In genomic region chr1:166330096-166330495, GRCh38 we compare ENCODE assay signal across 35 cellular contexts.
"Had no signal": no experiment of that assay in that cellular context is flagged by ENCODE, and none has a peak within 500 bp of the region (broad histone marks: within the 10 kb centered on the region; RNA-seq: fewer than 3 reads in every experiment).

No MANE protein-coding gene starts in this region.

- H3K4me1 ChIP-seq: SJCRH30 had no signal

- H3K4me3 Mint-ChIP-seq: activated B cell treated with CpG ODN at 0.5 μM for 24 hours; activated CD8-positive, alpha-beta T cell treated with anti-CD3 and anti-CD28 coated beads for 36 hours; activated naive CD4-positive, alpha-beta T cell treated with anti-CD3 and anti-CD28 coated beads for 36 hours; activated naive CD8-positive, alpha-beta T cell; activated naive CD8-positive, alpha-beta T cell treated with anti-CD3 and anti-CD28 coated beads, Interleukin-2, amount 50 U/mL, for 24 hours; activated T-cell treated with anti-CD3 and anti-CD28 coated beads, Interleukin-2, amount 50 U/mL, for 72 hours; brain; T-helper 1 cell treated with Interleukin-12 subunit alpha and Interleukin-12 subunit beta and Interleukin-4 antibody, amounts not matched to agents 30 μg/mL and 1 μg/mL, for 36 hours; T-helper 2 cell treated with Interferon-gamma antibody and Interleukin-4, amounts not matched to agents 5 μg/mL and 100 μg/mL, for 36 hours had no signal

- DNase-seq: activated B cell treated with CpG ODN at 0.5 μM for 24 hours; activated CD4-positive, alpha-beta T cell treated with anti-CD3 and anti-CD28 coated beads for 4 hours; activated CD4-positive, alpha-beta T cell treated with anti-CD3 and anti-CD28 coated beads, Interleukin-2, amount 50 U/mL, for 4 hours; activated CD4-positive, CD25-positive, alpha-beta regulatory T cell treated with anti-CD3 and anti-CD28 coated beads, Interleukin-2, amount 50 U/mL, for 72 hours; activated CD8-positive, alpha-beta T cell treated with anti-CD3 and anti-CD28 coated beads for 36 hours; activated gamma-delta T cell treated with Interleukin-2 at 50 U/mL for 16 hours; activated naive CD4-positive, alpha-beta T cell treated with anti-CD3 and anti-CD28 coated beads for 36 hours; activated naive CD8-positive, alpha-beta T cell treated with anti-CD3 and anti-CD28 coated beads, Interleukin-2, amount 50 U/mL, for 24 hours; activated T-cell treated with anti-CD3 and anti-CD28 coated beads, Interleukin-2, amount 50 U/mL, for 1 hour; activated T-cell treated with anti-CD3 and anti-CD28 coated beads, Interleukin-2, amount 50 U/mL, for 72 hours; anterior cingulate cortex; caudate nucleus; cerebellar nuclear complex; Karpas-422; KBM-7; NCI-H1105; NCI-H1417 treated with DMSO at 0.1 percent for 48 hours; NCI-H187 treated with DMSO at 0.1 percent for 48 hours; NCI-H2081; NCI-H2227 treated with DMSO at 0.1 percent for 48 hours; NCI-H446; NCI-H510A treated with DMSO at 0.1 percent for 48 hours; NCI-H526 treated with DMSO at 0.1 percent for 48 hours; NCI-H774; SHP77 had no signal

- H3K36me3 ChIP-seq: SJCRH30 had no signal

- H3K4me1 Mint-ChIP-seq: activated B cell treated with CpG ODN at 0.5 μM for 24 hours; activated naive CD8-positive, alpha-beta T cell treated with anti-CD3 and anti-CD28 coated beads, Interleukin-2, amount 50 U/mL, for 24 hours; brain had no signal

- H3K9me3 ChIP-seq: SJCRH30 had no signal

- H3K9me3 Mint-ChIP-seq: activated B cell treated with CpG ODN at 0.5 μM for 24 hours; activated CD8-positive, alpha-beta T cell treated with anti-CD3 and anti-CD28 coated beads for 36 hours; activated naive CD4-positive, alpha-beta T cell treated with anti-CD3 and anti-CD28 coated beads for 36 hours; activated naive CD8-positive, alpha-beta T cell treated with anti-CD3 and anti-CD28 coated beads, Interleukin-2, amount 50 U/mL, for 24 hours; activated T-cell treated with anti-CD3 and anti-CD28 coated beads, Interleukin-2, amount 50 U/mL, for 72 hours; activated T-helper 2 cell treated with anti-CD3 and anti-CD28 coated beads, Interferon-gamma antibody, Interleukin-2, Interleukin-4, amounts not matched to agents 10 μg/mL and 5 μg/mL and 100 μg/mL, durations not matched to agents 14 hours and 24 hours and 36 hours; brain; T-helper 1 cell treated with Interleukin-12 subunit alpha and Interleukin-12 subunit beta and Interleukin-4 antibody, amounts not matched to agents 30 μg/mL and 1 μg/mL, for 36 hours; T-helper 2 cell treated with Interferon-gamma antibody and Interleukin-4, amounts not matched to agents 5 μg/mL and 100 μg/mL, for 36 hours had no signal

- H3K27ac Mint-ChIP-seq: activated B cell treated with CpG ODN at 0.5 μM for 24 hours; activated CD8-positive, alpha-beta T cell treated with anti-CD3 and anti-CD28 coated beads for 36 hours; activated naive CD4-positive, alpha-beta T cell treated with anti-CD3 and anti-CD28 coated beads for 36 hours; activated naive CD8-positive, alpha-beta T cell; activated naive CD8-positive, alpha-beta T cell treated with anti-CD3 and anti-CD28 coated beads, Interleukin-2, amount 50 U/mL, for 24 hours; activated T-cell treated with anti-CD3 and anti-CD28 coated beads, Interleukin-2, amount 50 U/mL, for 72 hours; activated T-helper 2 cell treated with anti-CD3 and anti-CD28 coated beads, Interferon-gamma antibody, Interleukin-2, Interleukin-4, amounts not matched to agents 10 μg/mL and 5 μg/mL and 100 μg/mL, durations not matched to agents 14 hours and 24 hours and 36 hours; brain; T-helper 1 cell treated with Interleukin-12 subunit alpha and Interleukin-12 subunit beta and Interleukin-4 antibody, amounts not matched to agents 30 μg/mL and 1 μg/mL, for 36 hours; T-helper 2 cell treated with Interferon-gamma antibody and Interleukin-4, amounts not matched to agents 5 μg/mL and 100 μg/mL, for 36 hours had no signal

- ATAC-seq: activated CD8-positive, alpha-beta T cell treated with anti-CD3 and anti-CD28 coated beads for 36 hours; activated naive CD8-positive, alpha-beta T cell treated with anti-CD3 and anti-CD28 coated beads, Interleukin-2, amount 50 U/mL, for 24 hours; activated T-cell treated with anti-CD3 and anti-CD28 coated beads, Interleukin-2, amount 50 U/mL, for 72 hours; Panc1 had no signal

- H3K27ac ChIP-seq: SJCRH30, SK-N-MC had no signal

- H3K27me3 ChIP-seq: SJCRH30 had no signal

- H3K36me3 Mint-ChIP-seq: activated naive CD8-positive, alpha-beta T cell; brain had no signal

- H3K4me3 ChIP-seq: SJCRH30, SK-N-MC had no signal

- FAIRE-seq: bronchial epithelial cell, TTC549 had no signal
